ENCODE assay signal across 13 cellular contexts in the genomic region with DNA sequence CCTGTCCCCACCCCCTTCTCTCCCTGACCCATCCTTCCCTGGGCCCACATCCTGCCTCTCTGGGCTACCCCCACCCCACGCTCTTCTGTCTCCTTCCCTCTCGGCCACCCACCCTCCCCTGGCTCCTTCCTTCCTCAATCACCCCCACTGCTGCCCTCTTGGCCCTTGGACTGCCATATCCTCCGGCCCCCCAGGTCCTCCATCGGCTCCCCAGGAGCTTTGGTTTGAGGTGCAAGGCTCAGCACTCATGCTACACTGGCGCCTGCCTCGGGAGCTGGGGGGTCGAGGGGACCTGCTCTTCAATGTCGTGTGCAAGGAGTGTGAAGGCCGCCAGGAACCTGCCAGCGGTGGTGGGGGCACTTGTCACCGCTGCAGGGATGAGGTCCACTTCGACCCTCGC. TPM values are rescaled to one million over a fixed set of nuclear protein-coding genes. Genes with fewer than 3 reads are reported as not detected.
DNase-seq lines count a peak whose midpoint lies in the region; ATAC-seq and TF ChIP-seq lines count a peak whose summit lies in the region.
"Had no signal": no experiment of that assay in that cellular context is flagged by ENCODE, and none has a peak within 500 bp of the region (broad histone marks: within the 10 kb centered on the region; RNA-seq: fewer than 3 reads in every experiment).

No MANE protein-coding gene starts in this region.

- no peak overlapping the region for H3K4me3 Mint-ChIP-seq in stimulated activated effector memory CD8-positive, alpha-beta T cell treated with anti-CD3 and anti-CD28 coated beads, Interleukin-12 subunit alpha, Interleukin-12 subunit beta, amount 100 ng/mL, for 72 hours

- DNase-seq in Daoy (ENCODE audit: low read depth) (peak; percentile 4), H7 (peak; percentile 66), dorsolateral prefrontal cortex (no peak), osteoblast (ENCODE audit: insufficient read length, low spot score, missing footprints) (peak; percentile 80), AML-193 (lab: John Stamatoyannopoulos, UW) (no peak), DMS153 treated with DMSO at 0.1 percent for 48 hours (lab: John Stamatoyannopoulos, UW; ENCODE audit: unreplicated experiment) (no peak)
- DNase-seq in stimulated activated effector memory CD8-positive, alpha-beta T cell treated with anti-CD3 and anti-CD28 coated beads, Interleukin-12 subunit alpha, Interleukin-12 subunit beta, amount 100 ng/mL, for 72 hours (ENCODE audit: low spot score in 2 of 2), result no peak
- DNase-seq: DMS 273 treated with DMSO at 0.1 percent for 48 hours, NCI-H1694 had no signal

- no peaks in the 10 kb centered on the region for H3K36me3 Mint-ChIP-seq in stimulated activated effector memory CD8-positive, alpha-beta T cell treated with anti-CD3 and anti-CD28 coated beads, Interleukin-12 subunit alpha, Interleukin-12 subunit beta, amount 100 ng/mL, for 72 hours

- no peaks in the 10 kb centered on the region for H3K4me1 ChIP-seq in osteoblast (ENCODE audit: insufficient read depth, low read length)
- H3K4me1 ChIP-seq: SJSA1 had no signal

- no peaks in the 10 kb centered on the region for H3K9me3 ChIP-seq in osteoblast (ENCODE audit: low read depth, low read length)
- H3K9me3 ChIP-seq: SJSA1 had no signal

- no peaks in the 10 kb centered on the region for H3K27me3 ChIP-seq in H7 (ENCODE audit: control insufficient read depth, insufficient read depth, low read length)
- H3K27me3 ChIP-seq in dorsolateral prefrontal cortex, result no peaks in the 10 kb centered on the region
- H3K27me3 ChIP-seq in osteoblast (ENCODE audit: insufficient read depth, low read length), result no peaks in the 10 kb centered on the region

- ATAC-seq in stimulated activated effector memory CD8-positive, alpha-beta T cell treated with anti-CD3 and anti-CD28 coated beads, Interleukin-12 subunit alpha, Interleukin-12 subunit beta, amount 100 ng/mL, for 72 hours, result no peak

- H3K36me3 ChIP-seq in H7 (replicated peaks; ENCODE audit: control insufficient read depth, insufficient read depth, low read length) (no peaks in the 10 kb centered on the region; the same call in 1 of the 2 replicates), osteoblast (ENCODE audit: insufficient read depth, low read length) (no peaks in the 10 kb centered on the region)
- H3K36me3 ChIP-seq: SJSA1 had no signal

- intact Hi-C loops in dorsolateral prefrontal cortex (cut with DNase I), result no loop called here

- no peak overlapping the region for H3K4me2 ChIP-seq in osteoblast (ENCODE audit: insufficient read depth, low read length)

- peak overlapping the region in 56 of 59 donors; percentile 35 to 95 (median 83) for H3K27ac ChIP-seq in dorsolateral prefrontal cortex
- H3K27ac ChIP-seq in osteoblast (ENCODE audit: low read depth, low read length), result no peak overlapping the region
- H3K27ac ChIP-seq: SJSA1 had no signal

- no peak overlapping the region for H2AFZ ChIP-seq in osteoblast (ENCODE audit: low read length)

- H3K79me2 ChIP-seq in osteoblast (ENCODE audit: insufficient read depth, low read length), result no peaks in the 10 kb centered on the region

- H3K4me3 ChIP-seq in H7 (ENCODE audit: insufficient read depth, low read depth, low read length) (no peak overlapping the region), dorsolateral prefrontal cortex (peak overlapping the region in 43 of 59 donors; percentile 5 to 53 (median 31)), osteoblast (ENCODE audit: insufficient read depth, low read length) (no peak overlapping the region)
- H3K4me3 ChIP-seq: SJSA1 had no signal

- H3K4me1 Mint-ChIP-seq in stimulated activated effector memory CD8-positive, alpha-beta T cell treated with anti-CD3 and anti-CD28 coated beads, Interleukin-12 subunit alpha, Interleukin-12 subunit beta, amount 100 ng/mL, for 72 hours, result no peaks in the 10 kb centered on the region

- no peak overlapping the region for H3K27ac Mint-ChIP-seq in stimulated activated effector memory CD8-positive, alpha-beta T cell treated with anti-CD3 and anti-CD28 coated beads, Interleukin-12 subunit alpha, Interleukin-12 subunit beta, amount 100 ng/mL, for 72 hours

- no peak for TF ChIP-seq CTCF in dorsolateral prefrontal cortex (IDR thresholded peaks at IDR 0.05 in 54 of 56, conservative IDR thresholded peaks at IDR 0.05 in 2 of 56; ENCODE audit: low read depth in 1 of 56, partially characterized antibody in 56 of 56)
- no peak for TF ChIP-seq CTCF in osteoblast (IDR thresholded peaks at IDR 0.05; ENCODE audit: extremely low read depth, low read depth, low read length)

- no peaks in the 10 kb centered on the region for H3K9me3 Mint-ChIP-seq in stimulated activated effector memory CD8-positive, alpha-beta T cell treated with anti-CD3 and anti-CD28 coated beads, Interleukin-12 subunit alpha, Interleukin-12 subunit beta, amount 100 ng/mL, for 72 hours

- no peaks in the 10 kb centered on the region for H4K20me1 ChIP-seq in osteoblast (ENCODE audit: insufficient read depth, low read length)

RNA-seq across cellular contexts. Expression of a gene that starts 10.9 kb away (rescaled TPM):
- 12.9 and 20.4 TPM in 2 replicates for total RNA-seq in Daoy (2014; rRNA removed; shearing (Covaris generic))
- 4.0 and 8.8 TPM in 2 replicates for total RNA-seq in H7 (2014; rRNA removed; shearing (Covaris generic))
- 100 to 1,000 TPM in 119 of 120 experiments, 10 to 100 TPM in 1; 87.8 to 336 (median 232) TPM for total RNA-seq in dorsolateral prefrontal cortex
- total RNA-seq in osteoblast, result 2.4 and 4.0 TPM in 2 replicates
- total RNA-seq: NCI-H460 had no signal

RNA-seq across cellular contexts. Expression of a gene that starts 19.8 kb away (rescaled TPM):
- total RNA-seq in Daoy (2014; rRNA removed; shearing (Covaris generic)), result not detected in 2 replicates
- total RNA-seq in H7 (2014; rRNA removed; shearing (Covaris generic)), result 0.17 and 0.22 TPM in 2 replicates
- total RNA-seq in dorsolateral prefrontal cortex (1 to 10 TPM in 75 of 120 experiments, under 1 TPM in 41, not detected in 4; 0.15 to 6.3 (median 1.5) TPM), osteoblast (not detected in 2 replicates)
- total RNA-seq: H4, LHCN-M2, NCI-H460, SJSA1 had no signal

Comparison
In these comparisons a context has a peak if more than half of its experiments do, and no peak if none do; other contexts are left out.
1. DNase-seq: peak in Daoy (single experiment), H7 (single experiment) and osteoblast (single experiment); none in dorsolateral prefrontal cortex (0 of 10), AML-193 (0 of 2), stimulated activated effector memory CD8-positive, alpha-beta T cell treated with anti-CD3 and anti-CD28 coated beads, Interleukin-12 subunit alpha, Interleukin-12 subunit beta, amount 100 ng/mL, for 72 hours (0 of 2) and DMS153 treated with DMSO at 0.1 percent for 48 hours (single experiment).
2. H3K4me3 ChIP-seq: peak in dorsolateral prefrontal cortex (43 of 59); none in H7 (single experiment) and osteoblast (single experiment).